ENCODE assay signal across 20 cellular contexts in the genomic region with DNA sequence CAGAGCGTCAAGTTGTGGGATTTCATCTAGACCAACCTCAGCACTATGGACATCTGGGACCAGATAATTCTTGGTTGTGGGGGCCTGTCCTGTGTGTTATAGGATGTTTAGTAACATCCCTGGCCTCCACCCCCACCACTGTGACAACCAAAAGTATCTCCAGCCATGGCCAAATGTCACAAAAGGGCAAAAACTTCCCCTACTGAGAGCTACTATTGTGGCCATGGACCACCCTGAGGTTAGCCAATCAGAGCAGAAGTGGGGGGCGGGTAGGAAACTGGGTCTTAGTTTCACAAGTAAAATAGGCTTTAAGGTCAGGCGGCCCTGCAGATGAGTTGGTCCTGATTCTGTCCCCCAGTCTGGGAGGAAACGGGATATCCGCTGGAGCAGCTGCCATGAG. TPM values are rescaled to one million over a fixed set of nuclear protein-coding genes. Genes with fewer than 3 reads are reported as not detected.
A peak's percentile ranks its signal among the peaks of the same experiment; 100 is the strongest.
DNase-seq lines count a peak whose midpoint lies in the region; ATAC-seq and TF ChIP-seq lines count a peak whose summit lies in the region.
"Had no signal": no experiment of that assay in that cellular context is flagged by ENCODE, and none has a peak within 500 bp of the region (broad histone marks: within the 10 kb centered on the region; RNA-seq: fewer than 3 reads in every experiment).

No MANE protein-coding gene starts in this region.

- TF ChIP-seq CTCF in nephron progenitor cell (IDR thresholded peaks at IDR 0.05): no peak

- no peak for DNase-seq in activated naive CD8-positive, alpha-beta T cell treated with anti-CD3 and anti-CD28 coated beads, Interleukin-2, amount 50 U/mL, for 24 hours
- DNase-seq in activated naive CD8-positive, alpha-beta T cell treated with anti-CD3 and anti-CD28 coated beads for 36 hours: no peak
- peak; percentile 7 for DNase-seq in HuH-7 (ENCODE audit: low spot score)
- DNase-seq in nephron progenitor cell: no peak
- DNase-seq in activated T-helper 2 cell treated with anti-CD3 and anti-CD28 coated beads, Interferon-gamma antibody, Interleukin-2, Interleukin-4, amounts not matched to agents 10 μg/mL and 5 μg/mL and 100 μg/mL, durations not matched to agents 14 hours and 24 hours and 36 hours (ENCODE audit: low spot score): no peak
- DNase-seq in NK-92 treated with Interleukin-12 subunit alpha and Interleukin-12 subunit beta, amount 100 ng/mL, for 24 hours (lab: John Stamatoyannopoulos, UW): no peak
- no peak for DNase-seq in T-helper 1 cell
- DNase-seq: HCEC 1CT, IMR-90, NCI-H1092 treated with DMSO at 0.1 percent for 48 hours, NCI-H1436 treated with DMSO at 0.1 percent for 48 hours, NCI-H1930, NCI-H2227 treated with DMSO at 0.1 percent for 48 hours, NCI-H510A treated with DMSO at 0.1 percent for 48 hours, NCI-H748 treated with DMSO at 0.1 percent for 48 hours had no signal

- peaks cover 46% of the 10 kb centered on the region for H3K36me3 Mint-ChIP-seq in activated naive CD8-positive, alpha-beta T cell treated with anti-CD3 and anti-CD28 coated beads, Interleukin-2, amount 50 U/mL, for 24 hours (ENCODE audit: low read depth)
- peaks cover 47% of the 10 kb centered on the region for H3K36me3 Mint-ChIP-seq in activated naive CD8-positive, alpha-beta T cell treated with anti-CD3 and anti-CD28 coated beads for 36 hours
- peaks cover 85% of the 10 kb centered on the region for H3K36me3 Mint-ChIP-seq in nephron progenitor cell (ENCODE audit: low read depth)
- H3K36me3 Mint-ChIP-seq in activated T-helper 2 cell treated with anti-CD3 and anti-CD28 coated beads, Interferon-gamma antibody, Interleukin-2, Interleukin-4, amounts not matched to agents 10 μg/mL and 5 μg/mL and 100 μg/mL, durations not matched to agents 14 hours and 24 hours and 36 hours (ENCODE audit: low read depth): peaks cover 75% of the 10 kb centered on the region

- no peak overlapping the region for H3K4me3 Mint-ChIP-seq in activated naive CD8-positive, alpha-beta T cell treated with anti-CD3 and anti-CD28 coated beads, Interleukin-2, amount 50 U/mL, for 24 hours
- no peak overlapping the region for H3K4me3 Mint-ChIP-seq in activated naive CD8-positive, alpha-beta T cell treated with anti-CD3 and anti-CD28 coated beads for 36 hours
- no peak overlapping the region for H3K4me3 Mint-ChIP-seq in nephron progenitor cell
- no peak overlapping the region for H3K4me3 Mint-ChIP-seq in activated T-helper 2 cell treated with anti-CD3 and anti-CD28 coated beads, Interferon-gamma antibody, Interleukin-2, Interleukin-4, amounts not matched to agents 10 μg/mL and 5 μg/mL and 100 μg/mL, durations not matched to agents 14 hours and 24 hours and 36 hours (ENCODE audit: low read depth)
- H3K4me3 Mint-ChIP-seq: B cell, CD14-positive monocyte, GM23338 had no signal

- H3K9me3 Mint-ChIP-seq in activated naive CD8-positive, alpha-beta T cell treated with anti-CD3 and anti-CD28 coated beads, Interleukin-2, amount 50 U/mL, for 24 hours: no peaks in the 10 kb centered on the region
- H3K9me3 Mint-ChIP-seq in activated naive CD8-positive, alpha-beta T cell treated with anti-CD3 and anti-CD28 coated beads for 36 hours: no peaks in the 10 kb centered on the region
- peaks cover 25% of the 10 kb centered on the region for H3K9me3 Mint-ChIP-seq in nephron progenitor cell
- no peaks in the 10 kb centered on the region for H3K9me3 Mint-ChIP-seq in activated T-helper 2 cell treated with anti-CD3 and anti-CD28 coated beads, Interferon-gamma antibody, Interleukin-2, Interleukin-4, amounts not matched to agents 10 μg/mL and 5 μg/mL and 100 μg/mL, durations not matched to agents 14 hours and 24 hours and 36 hours

- H3K27ac Mint-ChIP-seq in activated naive CD8-positive, alpha-beta T cell treated with anti-CD3 and anti-CD28 coated beads, Interleukin-2, amount 50 U/mL, for 24 hours: peak overlapping the region; percentile 7
- no peak overlapping the region for H3K27ac Mint-ChIP-seq in activated naive CD8-positive, alpha-beta T cell treated with anti-CD3 and anti-CD28 coated beads for 36 hours
- H3K27ac Mint-ChIP-seq in nephron progenitor cell: peak overlapping the region; percentile 28
- H3K27ac Mint-ChIP-seq in activated T-helper 2 cell treated with anti-CD3 and anti-CD28 coated beads, Interferon-gamma antibody, Interleukin-2, Interleukin-4, amounts not matched to agents 10 μg/mL and 5 μg/mL and 100 μg/mL, durations not matched to agents 14 hours and 24 hours and 36 hours: no peak overlapping the region
- H3K27ac Mint-ChIP-seq: B cell, GM23338 had no signal

- ATAC-seq in activated naive CD8-positive, alpha-beta T cell treated with anti-CD3 and anti-CD28 coated beads, Interleukin-2, amount 50 U/mL, for 24 hours: peak; percentile 9
- ATAC-seq: GM23338, Panc1 had no signal

- peaks cover 4% of the 10 kb centered on the region for H3K4me1 Mint-ChIP-seq in activated naive CD8-positive, alpha-beta T cell treated with anti-CD3 and anti-CD28 coated beads, Interleukin-2, amount 50 U/mL, for 24 hours
- peaks cover 5% of the 10 kb centered on the region for H3K4me1 Mint-ChIP-seq in activated naive CD8-positive, alpha-beta T cell treated with anti-CD3 and anti-CD28 coated beads for 36 hours
- no peaks in the 10 kb centered on the region for H3K4me1 Mint-ChIP-seq in nephron progenitor cell
- H3K4me1 Mint-ChIP-seq in activated T-helper 2 cell treated with anti-CD3 and anti-CD28 coated beads, Interferon-gamma antibody, Interleukin-2, Interleukin-4, amounts not matched to agents 10 μg/mL and 5 μg/mL and 100 μg/mL, durations not matched to agents 14 hours and 24 hours and 36 hours (ENCODE audit: low read depth): no peaks in the 10 kb centered on the region
- H3K4me1 Mint-ChIP-seq: B cell, CD14-positive monocyte, GM23338 had no signal

- intact Hi-C loops in activated T-helper 2 cell treated with anti-CD3 and anti-CD28 coated beads, Interferon-gamma antibody, Interleukin-2, Interleukin-4, amounts not matched to agents 10 μg/mL and 5 μg/mL and 100 μg/mL, durations not matched to agents 14 hours and 24 hours and 36 hours (cut with micrococcal nuclease): no loop called here

- H3K27me3 Mint-ChIP-seq in activated naive CD8-positive, alpha-beta T cell treated with anti-CD3 and anti-CD28 coated beads, Interleukin-2, amount 50 U/mL, for 24 hours: no peaks in the 10 kb centered on the region
- no peaks in the 10 kb centered on the region for H3K27me3 Mint-ChIP-seq in activated naive CD8-positive, alpha-beta T cell treated with anti-CD3 and anti-CD28 coated beads for 36 hours
- peaks cover 3% of the 10 kb centered on the region for H3K27me3 Mint-ChIP-seq in nephron progenitor cell (ENCODE audit: low read depth, poor library complexity)
- no peaks in the 10 kb centered on the region for H3K27me3 Mint-ChIP-seq in activated T-helper 2 cell treated with anti-CD3 and anti-CD28 coated beads, Interferon-gamma antibody, Interleukin-2, Interleukin-4, amounts not matched to agents 10 μg/mL and 5 μg/mL and 100 μg/mL, durations not matched to agents 14 hours and 24 hours and 36 hours (ENCODE audit: low read depth)
- H3K27me3 Mint-ChIP-seq: B cell had no signal

RNA-seq across cellular contexts. Expression of gene KIF7, which starts 25.4 kb away (rescaled TPM):
- total RNA-seq in activated naive CD8-positive, alpha-beta T cell treated with anti-CD3 and anti-CD28 coated beads for 36 hours: 1 to 10 TPM; 3.4 to 3.7 TPM
- total RNA-seq in activated T-helper 2 cell treated with anti-CD3 and anti-CD28 coated beads, Interferon-gamma antibody, Interleukin-2, Interleukin-4, amounts not matched to agents 10 μg/mL and 5 μg/mL and 100 μg/mL, durations not matched to agents 14 hours and 24 hours and 36 hours: 3.5 and 4.2 TPM in 2 replicates
- total RNA-seq: B cell had no signal

RNA-seq across cellular contexts. Expression of gene PLIN1, which starts 49.3 kb away (rescaled TPM):
- under 1 TPM; 0.23 to 0.34 TPM for total RNA-seq in activated naive CD8-positive, alpha-beta T cell treated with anti-CD3 and anti-CD28 coated beads for 36 hours
- 0.25 TPM in 1 of 2 replicates, not detected in the other for total RNA-seq in activated T-helper 2 cell treated with anti-CD3 and anti-CD28 coated beads, Interferon-gamma antibody, Interleukin-2, Interleukin-4, amounts not matched to agents 10 μg/mL and 5 μg/mL and 100 μg/mL, durations not matched to agents 14 hours and 24 hours and 36 hours
- total RNA-seq: HT1080 had no signal

RNA-seq across cellular contexts. Expression of gene TICRR, which starts 54.6 kb away (rescaled TPM):
- 10 to 100 TPM; 22.5 to 23.1 TPM for total RNA-seq in activated naive CD8-positive, alpha-beta T cell treated with anti-CD3 and anti-CD28 coated beads for 36 hours
- total RNA-seq in activated T-helper 2 cell treated with anti-CD3 and anti-CD28 coated beads, Interferon-gamma antibody, Interleukin-2, Interleukin-4, amounts not matched to agents 10 μg/mL and 5 μg/mL and 100 μg/mL, durations not matched to agents 14 hours and 24 hours and 36 hours: 18.0 and 18.7 TPM in 2 replicates

Comparison
In these comparisons a context has a peak if more than half of its experiments do, and no peak if none do; other contexts are left out.
1. H3K27ac Mint-ChIP-seq: peak in activated naive CD8-positive, alpha-beta T cell treated with anti-CD3 and anti-CD28 coated beads, Interleukin-2, amount 50 U/mL, for 24 hours (single experiment) and nephron progenitor cell (single experiment); none in activated naive CD8-positive, alpha-beta T cell treated with anti-CD3 and anti-CD28 coated beads for 36 hours (single experiment) and activated T-helper 2 cell treated with anti-CD3 and anti-CD28 coated beads, Interferon-gamma antibody, Interleukin-2, Interleukin-4, amounts not matched to agents 10 μg/mL and 5 μg/mL and 100 μg/mL, durations not matched to agents 14 hours and 24 hours and 36 hours (single experiment).